ENCODE assay signal across 11 cellular contexts in the genomic region with DNA sequence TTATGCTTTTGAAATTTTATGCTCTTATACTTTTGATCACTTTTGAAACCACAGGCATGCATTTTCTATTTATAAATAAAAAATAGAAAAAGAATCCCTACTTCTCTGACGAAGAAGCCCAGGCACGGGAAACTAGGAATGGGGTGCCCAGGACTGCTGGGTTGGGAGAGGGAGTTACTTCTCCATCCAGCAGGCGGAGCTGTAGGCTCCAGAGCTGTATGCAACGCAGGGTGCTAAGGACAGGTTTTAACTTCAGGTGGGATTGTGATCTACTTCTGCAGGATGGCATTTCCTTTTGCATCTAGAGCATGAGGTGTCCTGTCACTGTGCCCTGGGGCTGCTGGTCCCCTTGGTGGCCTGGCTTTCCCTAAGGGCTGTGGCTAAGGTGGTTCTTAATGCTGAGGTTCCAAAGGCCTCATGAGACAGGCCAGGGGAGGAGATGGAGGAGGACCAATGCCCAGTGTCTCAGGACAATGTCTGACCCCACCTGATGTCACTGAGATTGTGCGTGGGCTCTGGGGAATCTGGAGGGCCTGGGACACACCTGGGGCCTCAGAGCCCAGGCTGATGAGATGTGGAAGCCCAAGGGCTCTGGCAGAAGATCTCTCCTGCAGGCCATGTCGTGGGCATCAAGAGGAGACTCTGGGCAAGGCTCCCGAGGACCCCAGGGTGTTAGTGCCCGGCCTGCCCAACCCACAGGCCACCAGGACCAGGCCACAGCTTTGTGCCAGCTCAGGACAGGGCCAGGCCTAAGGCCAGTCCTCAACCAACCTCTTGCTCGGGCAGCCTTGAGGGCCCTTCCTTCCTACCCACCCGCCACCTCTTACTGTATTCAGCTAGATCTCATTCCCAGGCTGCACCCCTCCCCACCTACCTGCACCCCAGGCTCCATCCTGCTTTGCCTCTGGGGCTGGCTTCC. TPM values are rescaled to one million over a fixed set of nuclear protein-coding genes. Genes with fewer than 3 reads are reported as not detected.
DNase-seq lines count a peak whose midpoint lies in the region; ATAC-seq and TF ChIP-seq lines count a peak whose summit lies in the region.
"Had no signal": no experiment of that assay in that cellular context is flagged by ENCODE, and none has a peak within 500 bp of the region (broad histone marks: within the 10 kb centered on the region; RNA-seq: fewer than 3 reads in every experiment).

No MANE protein-coding gene starts in this region.

- H3K27ac Mint-ChIP-seq in activated CD8-positive, alpha-beta memory T cell treated with anti-CD3 and anti-CD28 coated beads, Interleukin-2, amount 10 ng/mL, durations not matched to agents 7 days and 5 days, result no peak overlapping the region

- H3K9me3 ChIP-seq in Karpas-422 (ENCODE audit: low read length) (no peaks in the 10 kb centered on the region), mammary epithelial cell (replicated peaks; ENCODE audit: insufficient read depth, low read length) (peaks cover 2% of the 10 kb centered on the region)
- H3K9me3 ChIP-seq: thoracic aorta had no signal

- TF ChIP-seq CTCF in GM10266 (IDR thresholded peaks at IDR 0.05; ENCODE audit: control insufficient read depth, insufficient read depth, low read depth, missing control alignments) (peak; percentile 62), mammary epithelial cell (conservative IDR thresholded peaks at IDR 0.05 in 1 of 2, IDR thresholded peaks at IDR 0.05 in 1 of 2; ENCODE audit: extremely low read depth in 1 of 2, insufficient read depth in 1 of 2, low read depth in 1 of 2, low read length in 2 of 2) (peak; percentile 52 to 65)

- intact Hi-C loops in mammary epithelial cell (cut with micrococcal nuclease), result loop anchor here (1.0 kb wide), 1 partner anchor 480 kb away; no protein-coding TSS in a partner anchor

- H3K27me3 ChIP-seq in Karpas-422 (ENCODE audit: low read length) (no peaks in the 10 kb centered on the region), mammary epithelial cell (ENCODE audit: insufficient read depth, low read length) (no peaks in the 10 kb centered on the region)

- CTCF ChIA-PET in mammary epithelial cell (lab: Charles Lee; ENCODE audit: low non-redundant PET), result interaction anchor here (0.7 kb wide), 1 partner anchor 759 kb away, joined by 4 read pairs; no protein-coding TSS in a partner anchor
- CTCF ChIA-PET in activated CD8-positive, alpha-beta memory T cell treated with anti-CD3 and anti-CD28 coated beads, Interleukin-2, amount 10 ng/mL, durations not matched to agents 7 days and 5 days (lab: Charles Lee), result no interaction called here

- dilution Hi-C loops in mammary epithelial cell (cut with HindIII; ENCODE audit: low sequenced_read_pairs), result no loop called here

- H3K27ac ChIP-seq in Karpas-422 (ENCODE audit: low read length), result no peak overlapping the region
- H3K27ac ChIP-seq in mammary epithelial cell (ENCODE audit: insufficient read depth, low read depth, low read length), result no peak overlapping the region
- H3K27ac ChIP-seq: thoracic aorta had no signal

- H2AFZ ChIP-seq in Karpas-422 (ENCODE audit: low read length), result no peak overlapping the region
- H2AFZ ChIP-seq in mammary epithelial cell (ENCODE audit: low read depth, low read length), result no peak overlapping the region

- no TSS peak for BruUV-seq in mammary epithelial cell (replicated peaks; lab: Mats Ljungman, UMichigan)

- H3K36me3 ChIP-seq in Karpas-422 (ENCODE audit: insufficient read depth, low read length), result no peaks in the 10 kb centered on the region
- no peaks in the 10 kb centered on the region for H3K36me3 ChIP-seq in mammary epithelial cell (ENCODE audit: insufficient read depth, low read length)
- H3K36me3 ChIP-seq: thoracic aorta had no signal

- H3K9me2 ChIP-seq in Karpas-422 (replicated peaks; ENCODE audit: insufficient read depth, low read length), result no peaks in the 10 kb centered on the region

- no peak for DNase-seq in GM10266 (ENCODE audit: extremely low spot score)
- peak; percentile 53 for DNase-seq in Karpas-422
- no peak for DNase-seq in mammary epithelial cell
- peak; percentile 21 for DNase-seq in myocyte (ENCODE audit: low read depth)
- DNase-seq in activated effector memory CD4-positive, alpha-beta T cell treated with anti-CD3 and anti-CD28 coated beads, Interleukin-2, amount 50 U/mL, for 16 hours, result no peak
- no peak for DNase-seq in activated CD8-positive, alpha-beta memory T cell treated with anti-CD3 and anti-CD28 coated beads, Interleukin-2, amount 10 ng/mL, durations not matched to agents 7 days and 5 days
- no peak for DNase-seq in GOT3 (lab: John Stamatoyannopoulos, UW)
- DNase-seq: activated gamma-delta T cell had no signal

- H3K9me3 Mint-ChIP-seq in activated CD8-positive, alpha-beta memory T cell treated with anti-CD3 and anti-CD28 coated beads, Interleukin-2, amount 10 ng/mL, durations not matched to agents 7 days and 5 days (ENCODE audit: low read depth), result no peaks in the 10 kb centered on the region

- H3K36me3 Mint-ChIP-seq in activated CD8-positive, alpha-beta memory T cell treated with anti-CD3 and anti-CD28 coated beads, Interleukin-2, amount 10 ng/mL, durations not matched to agents 7 days and 5 days, result no peaks in the 10 kb centered on the region

- 78% methylated on average over 6 of the region's 10 CpGs for WGBS in mammary epithelial cell (ENCODE audit: low coverage, missing lambda C conversion rate)

- in situ Hi-C loops in mammary epithelial cell (cut with MboI; ENCODE audit: low sequenced_read_pairs in 2 of 2), result loop anchor here in 1 of 2 donors (25.0 kb wide), 1 partner anchor 710 kb away; a partner anchor contains a TSS

- H3K9ac ChIP-seq in Karpas-422 (ENCODE audit: low read length) (no peak overlapping the region), mammary epithelial cell (ENCODE audit: insufficient read depth, low read length) (no peak overlapping the region)

- peaks cover 7% of the 10 kb centered on the region for H3K27me3 Mint-ChIP-seq in activated CD8-positive, alpha-beta memory T cell treated with anti-CD3 and anti-CD28 coated beads, Interleukin-2, amount 10 ng/mL, durations not matched to agents 7 days and 5 days

- H3K4me1 Mint-ChIP-seq in activated CD8-positive, alpha-beta memory T cell treated with anti-CD3 and anti-CD28 coated beads, Interleukin-2, amount 10 ng/mL, durations not matched to agents 7 days and 5 days, result no peaks in the 10 kb centered on the region

- ATAC-seq in activated CD8-positive, alpha-beta memory T cell treated with anti-CD3 and anti-CD28 coated beads, Interleukin-2, amount 10 ng/mL, durations not matched to agents 7 days and 5 days, result no peak
- ATAC-seq in GM18861 (IDR thresholded peaks at IDR 0.05; ENCODE audit: unreplicated experiment), result no peak

- H3K4me2 ChIP-seq in Karpas-422 (ENCODE audit: low read depth, low read length, poor library complexity, severe bottlenecking), result no peak overlapping the region
- no peak overlapping the region for H3K4me2 ChIP-seq in mammary epithelial cell (ENCODE audit: insufficient read depth, low read depth, low read length)

- H3K79me2 ChIP-seq in Karpas-422 (ENCODE audit: low read length) (no peaks in the 10 kb centered on the region), mammary epithelial cell (ENCODE audit: insufficient read depth, low read length) (no peaks in the 10 kb centered on the region)

- no peak overlapping the region for H3K4me3 Mint-ChIP-seq in activated CD8-positive, alpha-beta memory T cell treated with anti-CD3 and anti-CD28 coated beads, Interleukin-2, amount 10 ng/mL, durations not matched to agents 7 days and 5 days

- H4K20me1 ChIP-seq in Karpas-422 (ENCODE audit: insufficient read depth, low read depth, low read length) (no peaks in the 10 kb centered on the region), mammary epithelial cell (ENCODE audit: insufficient read depth, low read length) (no peaks in the 10 kb centered on the region)

- H3K4me1 ChIP-seq in Karpas-422 (ENCODE audit: low read length), result no peaks in the 10 kb centered on the region
- peaks cover 17% of the 10 kb centered on the region for H3K4me1 ChIP-seq in mammary epithelial cell (ENCODE audit: insufficient read depth, low read length)

- H3K4me3 ChIP-seq in Karpas-422 (ENCODE audit: low read length) (no peak overlapping the region), mammary epithelial cell (replicated peaks in 1 of 3; ENCODE audit: insufficient read depth in 1 of 3, low read depth in 2 of 3, low read length in 3 of 3) (no peak overlapping the region)
- H3K4me3 ChIP-seq: thoracic aorta had no signal

RNA-seq across cellular contexts. Expression of a gene that starts 0.5 kb away (rescaled TPM):
- not detected in 2 replicates for total RNA-seq in Karpas-422 (2014; rRNA removed; shearing (Covaris generic); ENCODE audit: low replicate concordance)
- total RNA-seq in mammary epithelial cell (not detected), myocyte (not detected in 2 replicates)
- not detected for polyA plus RNA-seq in mammary epithelial cell
- not detected for polyA minus RNA-seq in mammary epithelial cell
- not detected for polyA plus RNA-seq in myocyte (2012)
- total RNA-seq in activated CD8-positive, alpha-beta memory T cell treated with anti-CD3 and anti-CD28 coated beads, Interleukin-2, amount 10 ng/mL, durations not matched to agents 7 days and 5 days, result not detected
- total RNA-seq: renal cortical epithelial cell, thoracic aorta had no signal

RNA-seq across cellular contexts. Expression of a gene that starts 15.9 kb away (rescaled TPM):
- total RNA-seq in Karpas-422 (2014; rRNA removed; shearing (Covaris generic); ENCODE audit: low replicate concordance), result not detected in 2 replicates
- total RNA-seq in mammary epithelial cell (under 1 TPM in 1 of 2 donors, not detected in 1; under 0.01 TPM), myocyte (not detected in 2 replicates)
- polyA plus RNA-seq in mammary epithelial cell, result not detected
- polyA minus RNA-seq in mammary epithelial cell, result not detected
- polyA plus RNA-seq in myocyte (2012), result 1.0 TPM
- total RNA-seq in activated CD8-positive, alpha-beta memory T cell treated with anti-CD3 and anti-CD28 coated beads, Interleukin-2, amount 10 ng/mL, durations not matched to agents 7 days and 5 days, result not detected
- total RNA-seq: thoracic aorta had no signal

RNA-seq across cellular contexts. Expression of a gene that starts 48.7 kb away (rescaled TPM):
- total RNA-seq in Karpas-422 (2014; rRNA removed; shearing (Covaris generic); ENCODE audit: low replicate concordance), result not detected in 2 replicates
- total RNA-seq in mammary epithelial cell (1 to 10 TPM; 2.1 to 8.0 TPM), myocyte (184 and 207 TPM in 2 replicates)
- 7.6 TPM for polyA plus RNA-seq in mammary epithelial cell
- not detected for polyA minus RNA-seq in mammary epithelial cell
- polyA plus RNA-seq in myocyte (2012), result 3,452 TPM
- total RNA-seq in activated CD8-positive, alpha-beta memory T cell treated with anti-CD3 and anti-CD28 coated beads, Interleukin-2, amount 10 ng/mL, durations not matched to agents 7 days and 5 days, result 10 to 100 TPM; 10.5 to 17.8 TPM

Comparison
In these comparisons a context has a peak if more than half of its experiments do, and no peak if none do; other contexts are left out.
1. DNase-seq: peak in Karpas-422 (single experiment) and myocyte (single experiment); none in GM10266 (single experiment), mammary epithelial cell (single experiment), activated effector memory CD4-positive, alpha-beta T cell treated with anti-CD3 and anti-CD28 coated beads, Interleukin-2, amount 50 U/mL, for 16 hours (single experiment), activated CD8-positive, alpha-beta memory T cell treated with anti-CD3 and anti-CD28 coated beads, Interleukin-2, amount 10 ng/mL, durations not matched to agents 7 days and 5 days (single experiment) and GOT3 (single experiment).